ENCODE assay signal across 11 cellular contexts in the genomic region with DNA sequence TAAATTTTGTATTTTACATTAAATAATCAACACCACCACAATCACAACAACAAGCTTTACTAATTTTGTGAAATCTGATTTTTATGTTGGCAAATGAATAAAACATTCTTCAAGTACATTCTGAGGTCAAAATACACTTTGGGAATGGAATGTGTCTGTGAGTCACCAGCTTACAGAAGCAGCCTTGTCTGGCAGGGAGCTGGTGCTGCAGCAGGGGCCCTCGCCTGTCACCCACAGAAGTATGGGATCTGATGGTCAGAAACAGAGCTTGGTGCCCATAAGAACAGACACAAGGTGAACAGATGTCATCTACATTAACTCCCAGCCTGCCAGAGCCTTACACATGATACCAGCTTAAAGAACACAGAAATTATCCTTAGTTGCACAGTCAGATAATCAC.
DNase-seq lines count a peak whose midpoint lies in the region; ATAC-seq and TF ChIP-seq lines count a peak whose summit lies in the region.
"Had no signal": no experiment of that assay in that cellular context is flagged by ENCODE, and none has a peak within 500 bp of the region (broad histone marks: within the 10 kb centered on the region; RNA-seq: fewer than 3 reads in every experiment).

No MANE protein-coding gene starts in this region.

- H3K4me1 ChIP-seq in lower lobe of right lung = no peaks in the 10 kb centered on the region

- no peaks in the 10 kb centered on the region for H3K9me3 ChIP-seq in lower lobe of right lung

- H3K4me3 Mint-ChIP-seq in type B pancreatic cell = no peak overlapping the region

- ATAC-seq in lower lobe of right lung (peak; percentile 54 to 77), HG02852 (IDR thresholded peaks at IDR 0.05; ENCODE audit: unreplicated experiment) (no peak)
- ATAC-seq: left lobe of liver had no signal

- CTCF ChIA-PET in BJ (lab: Yijun Ruan, JAX) = no interaction called here

- DNase-seq in BJ (ENCODE audit: low read depth) = peak; percentile 19
- peak; percentile 82 for DNase-seq in NCI-H82 (lab: John Stamatoyannopoulos, UW)
- DNase-seq in epidermal melanocyte (ENCODE audit: insufficient read length, low spot score) = peak; percentile 52
- no peak for DNase-seq in lower lobe of right lung
- DNase-seq in 8988T = no peak
- no peak for DNase-seq in GM10266 (ENCODE audit: extremely low spot score)
- DNase-seq in type B pancreatic cell (ENCODE audit: extremely low spot score, unreplicated experiment) = no peak
- DNase-seq: amniotic stem cell, NCI-H1105 had no signal

- H3K27ac ChIP-seq in lower lobe of right lung = no peak overlapping the region

- H3K36me3 Mint-ChIP-seq in type B pancreatic cell = no peaks in the 10 kb centered on the region

- no peaks in the 10 kb centered on the region for H3K27me3 Mint-ChIP-seq in type B pancreatic cell

- TF ChIP-seq CTCF in BJ (IDR thresholded peaks at IDR 0.05; ENCODE audit: insufficient read depth, low read depth, low read length) = no peak
- no peak for TF ChIP-seq CTCF in lower lobe of right lung (IDR thresholded peaks at IDR 0.05)
- no peak for TF ChIP-seq CTCF in GM10266 (IDR thresholded peaks at IDR 0.05; ENCODE audit: control insufficient read depth, insufficient read depth, low read depth, missing control alignments)
- TF ChIP-seq CTCF in type B pancreatic cell (conservative IDR thresholded peaks at IDR 0.05) = no peak

- H3K27me3 ChIP-seq in BJ (ENCODE audit: control insufficient read depth, insufficient read depth, low read length) = no peaks in the 10 kb centered on the region
- no peaks in the 10 kb centered on the region for H3K27me3 ChIP-seq in lower lobe of right lung (ENCODE audit: low read depth)

- H3K9me3 Mint-ChIP-seq in type B pancreatic cell = no peaks in the 10 kb centered on the region

- no peak overlapping the region for H3K27ac Mint-ChIP-seq in type B pancreatic cell

- H3K4me1 Mint-ChIP-seq in type B pancreatic cell (ENCODE audit: unreplicated experiment) = peaks cover 17% of the 10 kb centered on the region

- H3K4me3 ChIP-seq in BJ (ENCODE audit: low read depth, low read length) (no peak overlapping the region), lower lobe of right lung (no peak overlapping the region)

- intact Hi-C loops in lower lobe of right lung (cut with DNase I) = no loop called here

- POLR2A ChIA-PET in BJ (lab: Charles Lee) = no interaction called here

- H3K36me3 ChIP-seq in BJ (ENCODE audit: control insufficient read depth, insufficient read depth, low read length) (no peaks in the 10 kb centered on the region), lower lobe of right lung (no peaks in the 10 kb centered on the region)

Comparison
In these comparisons a context has a peak if more than half of its experiments do, and no peak if none do; other contexts are left out.
1. DNase-seq: peak in BJ (single experiment), NCI-H82 (single experiment) and epidermal melanocyte (single experiment); none in lower lobe of right lung (single experiment), 8988T (single experiment), GM10266 (single experiment) and type B pancreatic cell (single experiment).